1 cellular context compared by ENCODE assay signal in genomic region chr21:30194701-30195299, GRCh38.
TF ChIP-seq lines count a peak whose summit lies in the region.

No MANE protein-coding gene starts in this region.

TF ChIP-seq in K562, 482 proteins besides CTCF, POLR2A, EP300 and RAD21 (continued from another document):
- TF ChIP-seq POLR2B (IDR thresholded peaks at IDR 0.05; ENCODE audit: low read depth, partially characterized antibody) (no peak), ZNF212 (CRISPR knock-in tag; IDR thresholded peaks at IDR 0.05) (no peak), TFE3 (CRISPR knock-in tag; IDR thresholded peaks at IDR 0.05) (no peak), DEAF1 (CRISPR knock-in tag; IDR thresholded peaks at IDR 0.05) (0 out of 2 replicates have a peak, but pooled peaks have one; percentile 22), HOMEZ (CRISPR knock-in tag; IDR thresholded peaks at IDR 0.05) (no peak), CHD7 (IDR thresholded peaks at IDR 0.05; ENCODE audit: low read depth, low read length) (no peak), TGIF2 (CRISPR knock-in tag; IDR thresholded peaks at IDR 0.05) (no peak)
